8 cellular contexts compared by ENCODE assay signal in the genomic region with DNA sequence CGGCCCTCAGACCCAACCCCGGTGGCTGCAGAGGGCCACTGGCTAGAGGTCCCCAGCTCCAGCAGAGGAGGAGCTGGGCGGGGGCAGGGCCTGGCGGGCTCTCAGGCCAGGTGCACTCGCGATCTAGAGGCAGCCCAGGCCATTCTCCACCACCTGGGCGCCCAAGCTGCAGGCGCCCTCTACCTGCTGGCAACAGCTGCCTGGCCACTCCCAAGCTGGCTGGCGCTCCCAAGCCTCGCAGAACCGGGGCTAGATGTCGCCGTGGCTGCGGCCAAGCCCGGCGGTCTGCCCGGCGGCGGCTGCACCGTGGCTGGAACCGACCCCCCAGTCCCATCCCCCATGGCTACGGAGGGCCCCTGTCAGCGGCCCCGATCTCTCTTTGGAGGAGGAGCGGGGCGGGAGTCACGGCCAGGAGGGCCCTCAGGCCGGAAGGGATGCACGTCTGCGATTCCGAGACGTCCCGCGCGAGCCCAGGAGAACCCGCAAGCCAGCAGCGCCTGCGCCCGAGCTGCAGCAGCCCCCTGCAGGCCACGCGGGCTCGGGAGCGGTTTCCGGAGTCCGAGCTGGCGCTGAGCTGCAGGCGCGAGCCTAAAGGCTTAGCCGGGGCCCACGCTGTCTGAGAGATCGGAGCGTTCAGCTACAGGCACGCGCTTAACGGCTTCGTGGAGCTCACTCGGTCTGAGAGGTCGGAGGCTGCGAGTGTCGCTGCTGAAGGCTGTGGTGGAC. TPM values are rescaled to one million over a fixed set of nuclear protein-coding genes. Genes with fewer than 3 reads are reported as not detected.
DNase-seq lines count a peak whose midpoint lies in the region; TF ChIP-seq lines count a peak whose summit lies in the region.

No MANE protein-coding gene starts in this region.

- in situ Hi-C loops in T47D (cut with HindIII; ENCODE audit: low pct_unique_long_range_greater_than_20kb, low sequenced_read_pairs), result no loop called here

- H3K9ac ChIP-seq in ES-I3 (ENCODE audit: low read depth, low read length) (peak overlapping the region; percentile 29), smooth muscle cell (ENCODE audit: low read depth) (no peak overlapping the region)

- H3K4me1 ChIP-seq in ES-I3 (ENCODE audit: insufficient read depth, low read length) (no peaks in the 10 kb centered on the region; the same call in 1 of the 2 replicates), smooth muscle cell (ENCODE audit: low read depth) (peaks cover 14% of the 10 kb centered on the region)

- H3K4me3 ChIP-seq in smooth muscle cell, result peak overlapping the region; percentile 39

- peak; percentile 86 for DNase-seq in LoVo (ENCODE audit: low spot score)
- peak in 3 of 5 experiments; percentile 22 to 63 (median 34) for DNase-seq in T-helper 2 cell
- peak; percentile 48 to 79 for DNase-seq in T47D (ENCODE audit: low read depth in 1 of 2, low spot score in 1 of 2)
- peak; percentile 74 for DNase-seq in iPS-NIHi7 (ENCODE audit: extremely low spot score)
- DNase-seq in smooth muscle cell (lab: John Stamatoyannopoulos, UW; ENCODE audit: unreplicated experiment), result peak; percentile 41
- no peak for DNase-seq in AML-193 (lab: John Stamatoyannopoulos, UW)
- DNase-seq in GF-D8 (lab: John Stamatoyannopoulos, UW), result no peak

- WGBS in smooth muscle cell (ENCODE audit: low lambda C conversion rate), result 2% methylated on average over 57 of the region's 60 CpGs

- no peaks in the 10 kb centered on the region for H3F3A ChIP-seq in smooth muscle cell (ENCODE audit: low read depth)

- no peak overlapping the region for H2AFZ ChIP-seq in smooth muscle cell (ENCODE audit: low read depth)

- no peaks in the 10 kb centered on the region for H3K79me2 ChIP-seq in smooth muscle cell (ENCODE audit: low read depth)

- no peaks in the 10 kb centered on the region for H3K36me3 ChIP-seq in ES-I3 (ENCODE audit: insufficient read depth, low read length)
- no peaks in the 10 kb centered on the region for H3K36me3 ChIP-seq in smooth muscle cell (ENCODE audit: low read depth)

- H3K27me3 ChIP-seq in smooth muscle cell (ENCODE audit: low read depth), result peaks cover 95% of the 10 kb centered on the region

- TF ChIP-seq CTCF in smooth muscle cell (IDR thresholded peaks at IDR 0.05; ENCODE audit: borderline replicate concordance, insufficient read depth, poor library complexity, severe bottlenecking), result peak; percentile 29

- H4K20me1 ChIP-seq in smooth muscle cell (ENCODE audit: low read depth), result peaks cover 4% of the 10 kb centered on the region

- no peak overlapping the region for H3K27ac ChIP-seq in smooth muscle cell (ENCODE audit: low read depth)

- no peaks in the 10 kb centered on the region for H3K9me3 ChIP-seq in ES-I3 (ENCODE audit: control insufficient read depth, insufficient read depth, low read length)
- no peaks in the 10 kb centered on the region for H3K9me3 ChIP-seq in smooth muscle cell (replicated peaks; ENCODE audit: low read depth)

- peak overlapping the region; percentile 84 for H3K4me2 ChIP-seq in smooth muscle cell

RNA-seq across cellular contexts. Expression of gene BICD2, which starts 44.3 kb away (rescaled TPM):
- total RNA-seq in smooth muscle cell, result 29.1 and 32.2 TPM in 2 replicates
- 27.5 and 28.1 TPM in 2 replicates for polyA plus RNA-seq in smooth muscle cell

Comparison
In these comparisons a context has a peak if more than half of its experiments do, and no peak if none do; other contexts are left out.
1. DNase-seq: peak in LoVo (single experiment), T-helper 2 cell (3 of 5), T47D (2 of 2), iPS-NIHi7 (single experiment) and smooth muscle cell (single experiment); none in AML-193 (0 of 2) and GF-D8 (single experiment).